ENCODE assay signal across 1 cellular context in the genomic region with DNA sequence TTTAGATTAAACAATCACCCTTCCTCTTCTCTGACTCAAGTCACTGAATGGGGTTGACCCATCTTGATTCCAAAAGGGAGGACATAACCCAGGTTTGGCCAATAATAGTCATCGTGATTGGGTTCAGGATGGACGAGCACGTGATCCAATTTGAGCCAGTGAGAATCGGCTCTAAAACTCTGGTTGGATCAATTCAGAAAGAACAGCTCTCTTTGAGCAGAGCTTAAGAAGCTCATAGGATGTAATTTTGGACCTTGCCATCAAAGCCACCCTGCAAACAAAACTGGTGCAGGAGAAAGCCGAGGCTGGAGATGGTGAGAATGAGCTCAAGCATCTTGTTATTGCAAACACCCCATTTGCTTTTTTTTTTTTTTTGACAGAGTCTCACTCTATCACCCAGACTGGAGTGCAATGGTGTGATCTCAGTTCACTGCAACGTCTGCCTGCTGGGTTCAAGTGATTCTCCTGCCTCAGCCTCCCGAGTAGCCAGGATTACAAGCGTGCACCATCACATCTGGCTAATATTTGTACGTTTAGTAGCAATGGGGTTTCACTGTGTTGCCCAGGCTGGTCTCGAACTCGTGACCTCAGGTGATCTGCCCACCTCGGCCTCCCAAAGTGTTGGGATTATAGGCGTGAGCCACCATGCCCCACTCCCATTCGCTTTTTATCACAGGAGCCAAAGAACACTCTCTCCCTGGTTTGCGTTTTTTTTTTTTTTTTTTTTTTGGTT.
TF ChIP-seq lines count a peak whose summit lies in the region.

No MANE protein-coding gene starts in this region.

TF ChIP-seq in K562, 482 proteins besides CTCF, POLR2A, EP300 and RAD21 (continues in another document):
- peak; percentile 33; the same call in 1 of the 2 replicates for TF ChIP-seq BHLHE40 (IDR thresholded peaks at IDR 0.05; ENCODE audit: low read length)
- TF ChIP-seq KDM5B (IDR thresholded peaks at IDR 0.05; ENCODE audit: insufficient replicate concordance, low read depth, low read length) = peak; percentile 3
- TF ChIP-seq NCOA4 (IDR thresholded peaks at IDR 0.05; ENCODE audit: partially characterized antibody) = no peak
- peak; percentile 72; the same call in 1 of the 2 replicates for TF ChIP-seq TOE1 (IDR thresholded peaks at IDR 0.05; ENCODE audit: borderline replicate concordance)
- TF ChIP-seq TOE1 (CRISPR knock-in tag; IDR thresholded peaks at IDR 0.05; ENCODE audit: borderline replicate concordance, low read depth) = no peak
- TF ChIP-seq U2AF1 (optimal IDR thresholded peaks at IDR 0.05; ENCODE audit: low read depth, low read length) = no peak
- TF ChIP-seq, protein P1, sequence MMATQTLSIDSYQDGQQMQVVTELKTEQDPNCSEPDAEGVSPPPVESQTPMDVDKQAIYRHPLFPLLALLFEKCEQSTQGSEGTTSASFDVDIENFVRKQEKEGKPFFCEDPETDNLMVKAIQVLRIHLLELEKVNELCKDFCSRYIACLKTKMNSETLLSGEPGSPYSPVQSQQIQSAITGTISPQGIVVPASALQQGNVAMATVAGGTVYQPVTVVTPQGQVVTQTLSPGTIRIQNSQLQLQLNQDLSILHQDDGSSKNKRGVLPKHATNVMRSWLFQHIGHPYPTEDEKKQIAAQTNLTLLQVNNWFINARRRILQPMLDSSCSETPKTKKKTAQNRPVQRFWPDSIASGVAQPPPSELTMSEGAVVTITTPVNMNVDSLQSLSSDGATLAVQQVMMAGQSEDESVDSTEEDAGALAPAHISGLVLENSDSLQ (IDR thresholded peaks at IDR 0.05) = no peak
- no peak for TF ChIP-seq SRSF9 (IDR thresholded peaks at IDR 0.05; ENCODE audit: borderline replicate concordance, low read depth, low read length)
- TF ChIP-seq, protein P2, sequence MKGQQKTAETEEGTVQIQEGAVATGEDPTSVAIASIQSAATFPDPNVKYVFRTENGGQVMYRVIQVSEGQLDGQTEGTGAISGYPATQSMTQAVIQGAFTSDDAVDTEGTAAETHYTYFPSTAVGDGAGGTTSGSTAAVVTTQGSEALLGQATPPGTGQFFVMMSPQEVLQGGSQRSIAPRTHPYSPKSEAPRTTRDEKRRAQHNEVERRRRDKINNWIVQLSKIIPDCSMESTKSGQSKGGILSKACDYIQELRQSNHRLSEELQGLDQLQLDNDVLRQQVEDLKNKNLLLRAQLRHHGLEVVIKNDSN (CRISPR knock-in tag; IDR thresholded peaks at IDR 0.05) = peak; percentile 79
- no peak for TF ChIP-seq SREBF1 (IDR thresholded peaks at IDR 0.05; ENCODE audit: borderline replicate concordance, low read depth, low read length)
- TF ChIP-seq RAD51 (IDR thresholded peaks at IDR 0.05; ENCODE audit: borderline replicate concordance, low read depth) = peak; percentile 82
- no peak for TF ChIP-seq ETV5 (CRISPR knock-in tag; IDR thresholded peaks at IDR 0.05; ENCODE audit: low read depth)
- TF ChIP-seq, protein P3, sequence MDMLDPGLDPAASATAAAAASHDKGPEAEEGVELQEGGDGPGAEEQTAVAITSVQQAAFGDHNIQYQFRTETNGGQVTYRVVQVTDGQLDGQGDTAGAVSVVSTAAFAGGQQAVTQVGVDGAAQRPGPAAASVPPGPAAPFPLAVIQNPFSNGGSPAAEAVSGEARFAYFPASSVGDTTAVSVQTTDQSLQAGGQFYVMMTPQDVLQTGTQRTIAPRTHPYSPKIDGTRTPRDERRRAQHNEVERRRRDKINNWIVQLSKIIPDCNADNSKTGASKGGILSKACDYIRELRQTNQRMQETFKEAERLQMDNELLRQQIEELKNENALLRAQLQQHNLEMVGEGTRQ (CRISPR knock-in tag; IDR thresholded peaks at IDR 0.05) = peak; percentile 78
- TF ChIP-seq MEF2A (IDR thresholded peaks at IDR 0.05; ENCODE audit: control insufficient read depth, low read depth, low read length) = no peak
- TF ChIP-seq, protein P4, sequence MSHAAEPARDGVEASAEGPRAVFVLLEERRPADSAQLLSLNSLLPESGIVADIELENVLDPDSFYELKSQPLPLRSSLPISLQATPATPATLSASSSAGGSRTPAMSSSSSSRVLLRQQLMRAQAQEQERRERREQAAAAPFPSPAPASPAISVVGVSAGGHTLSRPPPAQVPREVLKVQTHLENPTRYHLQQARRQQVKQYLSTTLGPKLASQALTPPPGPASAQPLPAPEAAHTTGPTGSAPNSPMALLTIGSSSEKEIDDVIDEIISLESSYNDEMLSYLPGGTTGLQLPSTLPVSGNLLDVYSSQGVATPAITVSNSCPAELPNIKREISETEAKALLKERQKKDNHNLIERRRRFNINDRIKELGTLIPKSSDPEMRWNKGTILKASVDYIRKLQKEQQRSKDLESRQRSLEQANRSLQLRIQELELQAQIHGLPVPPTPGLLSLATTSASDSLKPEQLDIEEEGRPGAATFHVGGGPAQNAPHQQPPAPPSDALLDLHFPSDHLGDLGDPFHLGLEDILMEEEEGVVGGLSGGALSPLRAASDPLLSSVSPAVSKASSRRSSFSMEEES (CRISPR knock-in tag; IDR thresholded peaks at IDR 0.05) = peak; percentile 85
- no peak for TF ChIP-seq ZNF12 (CRISPR knock-in tag; IDR thresholded peaks at IDR 0.05)
- TF ChIP-seq SRSF7 (optimal IDR thresholded peaks at IDR 0.05; ENCODE audit: low read depth, low read length) = no peak
- TF ChIP-seq MCM5 (IDR thresholded peaks at IDR 0.05; ENCODE audit: low read depth) = no peak
- no peak for TF ChIP-seq GATA2 (CRISPR knock-in tag; IDR thresholded peaks at IDR 0.05)
- no peak for TF ChIP-seq POLR2H (tag; IDR thresholded peaks at IDR 0.05; ENCODE audit: low read depth)
- TF ChIP-seq, protein P5, sequence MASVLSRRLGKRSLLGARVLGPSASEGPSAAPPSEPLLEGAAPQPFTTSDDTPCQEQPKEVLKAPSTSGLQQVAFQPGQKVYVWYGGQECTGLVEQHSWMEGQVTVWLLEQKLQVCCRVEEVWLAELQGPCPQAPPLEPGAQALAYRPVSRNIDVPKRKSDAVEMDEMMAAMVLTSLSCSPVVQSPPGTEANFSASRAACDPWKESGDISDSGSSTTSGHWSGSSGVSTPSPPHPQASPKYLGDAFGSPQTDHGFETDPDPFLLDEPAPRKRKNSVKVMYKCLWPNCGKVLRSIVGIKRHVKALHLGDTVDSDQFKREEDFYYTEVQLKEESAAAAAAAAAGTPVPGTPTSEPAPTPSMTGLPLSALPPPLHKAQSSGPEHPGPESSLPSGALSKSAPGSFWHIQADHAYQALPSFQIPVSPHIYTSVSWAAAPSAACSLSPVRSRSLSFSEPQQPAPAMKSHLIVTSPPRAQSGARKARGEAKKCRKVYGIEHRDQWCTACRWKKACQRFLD (CRISPR knock-in tag; IDR thresholded peaks at IDR 0.05) = 0 out of 2 replicates have a peak, but pooled peaks have one; percentile 12
- no peak for TF ChIP-seq NR4A1 (CRISPR knock-in tag; IDR thresholded peaks at IDR 0.05)
- TF ChIP-seq NR4A1 (tag; IDR thresholded peaks at IDR 0.05) = no peak
- no peak for TF ChIP-seq JUND (IDR thresholded peaks at IDR 0.05; ENCODE audit: borderline replicate concordance, low read depth, low read length)
- TF ChIP-seq JUND (tag; IDR thresholded peaks at IDR 0.05; ENCODE audit: borderline replicate concordance, low read depth, low read length) = no peak
- peak; percentile 38; the same call in 1 of the 2 replicates for TF ChIP-seq ZNF384 (IDR thresholded peaks at IDR 0.05; ENCODE audit: low read depth, low read length)
- no peak for TF ChIP-seq HEY1 (CRISPR knock-in tag; IDR thresholded peaks at IDR 0.05; ENCODE audit: borderline replicate concordance)
- no peak for TF ChIP-seq ZNF3 (CRISPR knock-in tag; IDR thresholded peaks at IDR 0.05)
- TF ChIP-seq, protein P6, sequence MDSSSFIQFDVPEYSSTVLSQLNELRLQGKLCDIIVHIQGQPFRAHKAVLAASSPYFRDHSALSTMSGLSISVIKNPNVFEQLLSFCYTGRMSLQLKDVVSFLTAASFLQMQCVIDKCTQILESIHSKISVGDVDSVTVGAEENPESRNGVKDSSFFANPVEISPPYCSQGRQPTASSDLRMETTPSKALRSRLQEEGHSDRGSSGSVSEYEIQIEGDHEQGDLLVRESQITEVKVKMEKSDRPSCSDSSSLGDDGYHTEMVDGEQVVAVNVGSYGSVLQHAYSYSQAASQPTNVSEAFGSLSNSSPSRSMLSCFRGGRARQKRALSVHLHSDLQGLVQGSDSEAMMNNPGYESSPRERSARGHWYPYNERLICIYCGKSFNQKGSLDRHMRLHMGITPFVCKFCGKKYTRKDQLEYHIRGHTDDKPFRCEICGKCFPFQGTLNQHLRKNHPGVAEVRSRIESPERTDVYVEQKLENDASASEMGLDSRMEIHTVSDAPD (CRISPR knock-in tag; IDR thresholded peaks at IDR 0.05) = no peak
- TF ChIP-seq CBFA2T2 (conservative IDR thresholded peaks at IDR 0.05) = 0 out of 2 replicates have a peak, but pooled peaks have one; percentile 21
- TF ChIP-seq, protein P7, sequence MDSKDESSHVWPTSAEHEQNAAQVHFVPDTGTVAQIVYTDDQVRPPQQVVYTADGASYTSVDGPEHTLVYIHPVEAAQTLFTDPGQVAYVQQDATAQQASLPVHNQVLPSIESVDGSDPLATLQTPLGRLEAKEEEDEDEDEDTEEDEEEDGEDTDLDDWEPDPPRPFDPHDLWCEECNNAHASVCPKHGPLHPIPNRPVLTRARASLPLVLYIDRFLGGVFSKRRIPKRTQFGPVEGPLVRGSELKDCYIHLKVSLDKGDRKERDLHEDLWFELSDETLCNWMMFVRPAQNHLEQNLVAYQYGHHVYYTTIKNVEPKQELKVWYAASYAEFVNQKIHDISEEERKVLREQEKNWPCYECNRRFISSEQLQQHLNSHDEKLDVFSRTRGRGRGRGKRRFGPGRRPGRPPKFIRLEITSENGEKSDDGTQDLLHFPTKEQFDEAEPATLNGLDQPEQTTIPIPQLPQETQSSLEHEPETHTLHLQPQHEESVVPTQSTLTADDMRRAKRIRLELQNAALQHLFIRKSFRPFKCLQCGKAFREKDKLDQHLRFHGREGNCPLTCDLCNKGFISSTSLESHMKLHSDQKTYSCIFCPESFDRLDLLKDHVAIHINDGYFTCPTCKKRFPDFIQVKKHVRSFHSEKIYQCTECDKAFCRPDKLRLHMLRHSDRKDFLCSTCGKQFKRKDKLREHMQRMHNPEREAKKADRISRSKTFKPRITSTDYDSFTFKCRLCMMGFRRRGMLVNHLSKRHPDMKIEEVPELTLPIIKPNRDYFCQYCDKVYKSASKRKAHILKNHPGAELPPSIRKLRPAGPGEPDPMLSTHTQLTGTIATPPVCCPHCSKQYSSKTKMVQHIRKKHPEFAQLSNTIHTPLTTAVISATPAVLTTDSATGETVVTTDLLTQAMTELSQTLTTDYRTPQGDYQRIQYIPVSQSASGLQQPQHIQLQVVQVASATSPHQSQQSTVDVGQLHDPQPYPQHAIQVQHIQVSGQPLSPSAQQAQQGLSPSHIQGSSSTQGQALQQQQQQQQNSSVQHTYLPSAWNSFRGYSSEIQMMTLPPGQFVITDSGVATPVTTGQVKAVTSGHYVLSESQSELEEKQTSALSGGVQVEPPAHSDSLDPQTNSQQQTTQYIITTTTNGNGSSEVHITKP (IDR thresholded peaks at IDR 0.05; ENCODE audit: partially characterized antibody) = peak; percentile 50
